12 cellular contexts compared by ENCODE assay signal in genomic region chr11:96333076-96333744, GRCh38. TPM values are rescaled to one million over a fixed set of nuclear protein-coding genes. Genes with fewer than 3 reads are reported as not detected.
DNase-seq lines count a peak whose midpoint lies in the region; ATAC-seq and TF ChIP-seq lines count a peak whose summit lies in the region.
"Had no signal": no experiment of that assay in that cellular context is flagged by ENCODE, and none has a peak within 500 bp of the region (broad histone marks: within the 10 kb centered on the region; RNA-seq: fewer than 3 reads in every experiment).

No MANE protein-coding gene starts in this region.

- H3K27me3 ChIP-seq in IMR-90 (ENCODE audit: control insufficient read depth, insufficient read depth, low read length) (no peaks in the 10 kb centered on the region), skeletal muscle satellite cell (ENCODE audit: control insufficient read depth, insufficient read depth, low read length) (no peaks in the 10 kb centered on the region)
- H3K27me3 ChIP-seq: esophagus squamous epithelium had no signal

- H3K14ac ChIP-seq in IMR-90 (replicated peaks; ENCODE audit: low read depth, low read length): peak overlapping the region; percentile 85

- peaks cover 1% of the 10 kb centered on the region; the same call in 1 of the 2 replicates for H3K36me3 ChIP-seq in IMR-90 (ENCODE audit: control insufficient read depth, insufficient read depth, low read length)
- peaks cover 23% of the 10 kb centered on the region for H3K36me3 ChIP-seq in skeletal muscle satellite cell (ENCODE audit: insufficient read depth, low read length)

- H3K4me3 ChIP-seq in IMR-90 (ENCODE audit: insufficient read depth, low read depth, low read length): no peak overlapping the region
- H3K4me3 ChIP-seq in fibroblast of the aortic adventitia (ENCODE audit: low read depth, low read length): no peak overlapping the region
- H3K4me3 ChIP-seq in skeletal muscle satellite cell (ENCODE audit: low read length): no peak overlapping the region
- H3K4me3 ChIP-seq: esophagus squamous epithelium had no signal

- no TSS peak for BruUV-seq in IMR-90 (replicated peaks; lab: Mats Ljungman, UMichigan)

- no peak overlapping the region for H3K56ac ChIP-seq in IMR-90 (ENCODE audit: extremely low read depth, insufficient read depth, low read length)

- no peaks in the 10 kb centered on the region for H3K36me3 Mint-ChIP-seq in glutamatergic neuron (ENCODE audit: unreplicated experiment)

- H2BK5ac ChIP-seq in IMR-90 (ENCODE audit: low read depth, low read length, poor library complexity, severe bottlenecking): peak overlapping the region; percentile 66

- peak overlapping the region; percentile 46; the same call in 1 of the 2 replicates for H2BK20ac ChIP-seq in IMR-90 (ENCODE audit: low read depth, low read length)

- H3K27ac ChIP-seq in IMR-90 (ENCODE audit: insufficient read depth, low read length): peak overlapping the region; percentile 75; the same call in 1 of the 2 replicates
- H3K27ac ChIP-seq: HL-60 had no signal

- WGBS in IMR-90 (ENCODE audit: extremely low coverage in 2 of 2, insufficient read length in 1 of 2), 2 experiments: no CpG with 5 or more reads among the region's 4 CpGs

- peak overlapping the region; percentile 55; the same call in 1 of the 2 replicates for H3K18ac ChIP-seq in IMR-90 (ENCODE audit: low read depth, low read length)

- no peak overlapping the region for H2AK9ac ChIP-seq in IMR-90 (replicated peaks; ENCODE audit: low read depth, low read length, poor library complexity)

- H2BK120ac ChIP-seq in IMR-90 (ENCODE audit: low read depth, low read length): peak overlapping the region; percentile 23

- no peak overlapping the region for H2AFZ ChIP-seq in IMR-90 (replicated peaks; ENCODE audit: low read length, poor library complexity)

- peak overlapping the region; percentile 5; the same call in 1 of the 3 replicates for H2BK15ac ChIP-seq in IMR-90 (ENCODE audit: low read depth, low read length)

- TF ChIP-seq RAD21 in IMR-90 (IDR thresholded peaks at IDR 0.05; ENCODE audit: low read length): no peak

- H3K79me1 ChIP-seq in IMR-90 (ENCODE audit: low read depth in 1 of 2, low read length in 2 of 2): peaks cover 22 to 77% of the 10 kb centered on the region in 2 experiments

- H3K4me3 Mint-ChIP-seq in glutamatergic neuron (ENCODE audit: unreplicated experiment): no peak overlapping the region

- TF ChIP-seq CTCF in IMR-90 (conservative IDR thresholded peaks at IDR 0.05; ENCODE audit: low read depth, low read length): no peak
- TF ChIP-seq CTCF in fibroblast of the aortic adventitia (IDR thresholded peaks at IDR 0.05; ENCODE audit: insufficient read depth, low read length): no peak
- no peak for TF ChIP-seq CTCF in glutamatergic neuron (IDR thresholded peaks at IDR 0.05; ENCODE audit: partially characterized antibody, unreplicated experiment)

- peaks cover 25% of the 10 kb centered on the region for H3K4me1 Mint-ChIP-seq in glutamatergic neuron (ENCODE audit: low read depth, unreplicated experiment)

- H4K20me1 ChIP-seq in IMR-90 (ENCODE audit: insufficient read depth, low read length): no peaks in the 10 kb centered on the region; the same call in 1 of the 2 replicates

- H3K9me3 ChIP-seq in IMR-90 (ENCODE audit: control insufficient read depth, insufficient read depth, low read length) (no peaks in the 10 kb centered on the region), skeletal muscle satellite cell (replicated peaks; ENCODE audit: low read length) (no peaks in the 10 kb centered on the region)
- H3K9me3 ChIP-seq: esophagus squamous epithelium had no signal

- in situ Hi-C loops in IMR-90 (cut with MboI; ENCODE audit: low sequenced_read_pairs): no loop called here

- peak; percentile 27; the same call in 1 of the 2 replicates for ATAC-seq in IMR-90 (ENCODE audit: low read depth)

- peak overlapping the region; percentile 28; the same call in 1 of the 2 replicates for H3K23ac ChIP-seq in IMR-90 (ENCODE audit: low read depth, low read length)

- no peaks in the 10 kb centered on the region for H3K27me3 Mint-ChIP-seq in glutamatergic neuron (ENCODE audit: unreplicated experiment)

- H3K4me1 ChIP-seq in IMR-90 (ENCODE audit: control insufficient read depth, insufficient read depth, low read length): peaks cover 42% of the 10 kb centered on the region
- H3K4me1 ChIP-seq in skeletal muscle satellite cell (ENCODE audit: control insufficient read depth, insufficient read depth, low read length): peaks cover 63% of the 10 kb centered on the region

- peak overlapping the region; percentile 65; the same call in 1 of the 2 replicates for H3K4ac ChIP-seq in IMR-90 (ENCODE audit: low read depth, low read length)

- no peak overlapping the region for H3K27ac Mint-ChIP-seq in glutamatergic neuron (ENCODE audit: unreplicated experiment)

- H4K91ac ChIP-seq in IMR-90 (ENCODE audit: insufficient read depth, low read depth, low read length): peak overlapping the region; percentile 35; the same call in 1 of the 2 replicates

- H3K4me2 ChIP-seq in IMR-90 (ENCODE audit: low read depth, low read length) (peak overlapping the region; percentile 58; the same call in 1 of the 2 replicates), skeletal muscle satellite cell (ENCODE audit: low read length) (peak overlapping the region; percentile 40)

- CTCF ChIA-PET in IMR-90 (lab: Yijun Ruan, JAX): interaction anchor here (2.1 kb wide), 1 partner anchor 10 kb away, joined by 9 read pairs; the partner anchor contains the start of gene MAML2

- H3K9me3 Mint-ChIP-seq in glutamatergic neuron (ENCODE audit: unreplicated experiment): peaks cover 2% of the 10 kb centered on the region

- dilution Hi-C loops in IMR-90 (cut with HindIII; ENCODE audit: low sequenced_read_pairs, unreplicated experiment): no loop called here

- DNase-seq in EL: peak; percentile 52
- no peak for DNase-seq in IMR-90
- DNase-seq in fibroblast of the aortic adventitia (ENCODE audit: low read depth): peak; percentile 56
- DNase-seq in dedifferentiated amniotic fluid mesenchymal stem cell (ENCODE audit: extremely low spot score): no peak
- DNase-seq in glutamatergic neuron: no peak
- DNase-seq in NOMO-1 treated with DMSO at 0.1 percent for 48 hours (lab: John Stamatoyannopoulos, UW; ENCODE audit: unreplicated experiment): no peak
- DNase-seq: activated CD4-positive, alpha-beta T cell treated with anti-CD3 and anti-CD28 coated beads for 1 hour; central memory CD4-positive, alpha-beta T cell; esophagus squamous epithelium; right cardiac atrium had no signal

- no peak overlapping the region; the same call in 1 of the 2 replicates for H4K5ac ChIP-seq in IMR-90 (ENCODE audit: low read depth, low read length)

- intact Hi-C loops in IMR-90 (cut with micrococcal nuclease): no loop called here

- POLR2A ChIA-PET in IMR-90 (lab: Charles Lee; ENCODE audit: unreplicated experiment): no interaction called here

- no peak for TF ChIP-seq POLR2A in IMR-90 (IDR thresholded peaks at IDR 0.05; ENCODE audit: low read depth, low read length)

- H3K9me1 ChIP-seq in IMR-90 (ENCODE audit: insufficient read depth, low read length): peaks cover 24% of the 10 kb centered on the region

- peak overlapping the region in 1 of 2 experiments; percentile 75; a peak in 2 of 4 replicates for H4K8ac ChIP-seq in IMR-90 (ENCODE audit: low read depth in 2 of 2, low read length in 2 of 2)

- peak overlapping the region; percentile 38; the same call in 1 of the 2 replicates for H2AK5ac ChIP-seq in IMR-90 (ENCODE audit: low read depth, low read length)

- H3K9ac ChIP-seq in IMR-90 (ENCODE audit: low read depth, low read length) (peak overlapping the region; percentile 54; the same call in 1 of the 2 replicates), skeletal muscle satellite cell (ENCODE audit: low read depth, low read length) (peak overlapping the region; percentile 15)

TF ChIP-seq in IMR-90, 13 proteins besides CTCF, POLR2A, EP300 and RAD21:
- no peak for TF ChIP-seq FOS (IDR thresholded peaks at IDR 0.05; ENCODE audit: low read depth, low read length)
- TF ChIP-seq BHLHE40 (IDR thresholded peaks at IDR 0.05; ENCODE audit: low read depth, low read length): no peak
- TF ChIP-seq, protein P1, sequence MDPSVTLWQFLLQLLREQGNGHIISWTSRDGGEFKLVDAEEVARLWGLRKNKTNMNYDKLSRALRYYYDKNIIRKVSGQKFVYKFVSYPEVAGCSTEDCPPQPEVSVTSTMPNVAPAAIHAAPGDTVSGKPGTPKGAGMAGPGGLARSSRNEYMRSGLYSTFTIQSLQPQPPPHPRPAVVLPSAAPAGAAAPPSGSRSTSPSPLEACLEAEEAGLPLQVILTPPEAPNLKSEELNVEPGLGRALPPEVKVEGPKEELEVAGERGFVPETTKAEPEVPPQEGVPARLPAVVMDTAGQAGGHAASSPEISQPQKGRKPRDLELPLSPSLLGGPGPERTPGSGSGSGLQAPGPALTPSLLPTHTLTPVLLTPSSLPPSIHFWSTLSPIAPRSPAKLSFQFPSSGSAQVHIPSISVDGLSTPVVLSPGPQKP (IDR thresholded peaks at IDR 0.05; ENCODE audit: borderline replicate concordance, low read depth, low read length): no peak
- TF ChIP-seq NFE2L2 (IDR thresholded peaks at IDR 0.05; ENCODE audit: low read depth, low read length): no peak

RNA-seq across cellular contexts. Expression of gene MAML2, which starts 9.8 kb away (rescaled TPM):
- total RNA-seq in IMR-90 (2012; rRNA removed) (18.1 and 19.5 TPM in 2 replicates), fibroblast of the aortic adventitia (ENCODE audit: low replicate concordance) (15.4 and 20.1 TPM in 2 replicates), glutamatergic neuron (ENCODE audit: unreplicated experiment) (2.1 TPM)
- 15.0 and 18.6 TPM in 2 replicates for polyA plus RNA-seq in IMR-90 (2012; rRNA removed)
- 3.8 and 11.0 TPM in 2 replicates for polyA plus RNA-seq in IMR-90 (2012; cell fraction: cytosol; rRNA removed)
- 9.7 and 20.0 TPM in 2 replicates for polyA plus RNA-seq in IMR-90 (2012; cell fraction: nucleus; rRNA removed; ENCODE audit: low replicate concordance)
- 14.0 and 15.0 TPM in 2 replicates for total RNA-seq in skeletal muscle satellite cell (2012; rRNA removed)

RNA-seq across cellular contexts. Expression of gene CCDC82, which starts 56.5 kb away (rescaled TPM):
- total RNA-seq in IMR-90 (2012; rRNA removed) (4.1 and 11.7 TPM in 2 replicates), fibroblast of the aortic adventitia (ENCODE audit: low replicate concordance) (31.2 and 53.1 TPM in 2 replicates), glutamatergic neuron (ENCODE audit: unreplicated experiment) (56.3 TPM)
- polyA plus RNA-seq in IMR-90 (2012; rRNA removed): 6.9 and 9.4 TPM in 2 replicates
- polyA plus RNA-seq in IMR-90 (2012; cell fraction: cytosol; rRNA removed): 0.36 and 0.73 TPM in 2 replicates
- polyA plus RNA-seq in IMR-90 (2012; cell fraction: nucleus; rRNA removed; ENCODE audit: low replicate concordance): 1.8 and 15.4 TPM in 2 replicates
- total RNA-seq in skeletal muscle satellite cell (2012; rRNA removed): 12.9 TPM in 2 replicates

RNA-seq across cellular contexts. Expression of gene JRKL, which starts 56.6 kb away (rescaled TPM):
- total RNA-seq in IMR-90 (2012; rRNA removed): 5.9 and 10.3 TPM in 2 replicates
- polyA plus RNA-seq in IMR-90 (2012; rRNA removed): 3.6 and 5.6 TPM in 2 replicates
- polyA plus RNA-seq in IMR-90 (2012; cell fraction: cytosol; rRNA removed): 0.48 and 0.61 TPM in 2 replicates
- polyA plus RNA-seq in IMR-90 (2012; cell fraction: nucleus; rRNA removed; ENCODE audit: low replicate concordance): 0.18 and 2.3 TPM in 2 replicates
- 8.2 and 10.4 TPM in 2 replicates for total RNA-seq in fibroblast of the aortic adventitia (ENCODE audit: low replicate concordance)
- total RNA-seq in skeletal muscle satellite cell (2012; rRNA removed): 7.1 and 7.4 TPM in 2 replicates
- total RNA-seq in glutamatergic neuron (ENCODE audit: unreplicated experiment): 7.8 TPM

Comparison
In these comparisons a context has a peak if more than half of its experiments do, and no peak if none do; other contexts are left out.
1. DNase-seq: peak in EL (single experiment) and fibroblast of the aortic adventitia (single experiment); none in IMR-90 (single experiment), dedifferentiated amniotic fluid mesenchymal stem cell (single experiment), glutamatergic neuron (single experiment) and NOMO-1 treated with DMSO at 0.1 percent for 48 hours (single experiment).